In the genomic region with DNA sequence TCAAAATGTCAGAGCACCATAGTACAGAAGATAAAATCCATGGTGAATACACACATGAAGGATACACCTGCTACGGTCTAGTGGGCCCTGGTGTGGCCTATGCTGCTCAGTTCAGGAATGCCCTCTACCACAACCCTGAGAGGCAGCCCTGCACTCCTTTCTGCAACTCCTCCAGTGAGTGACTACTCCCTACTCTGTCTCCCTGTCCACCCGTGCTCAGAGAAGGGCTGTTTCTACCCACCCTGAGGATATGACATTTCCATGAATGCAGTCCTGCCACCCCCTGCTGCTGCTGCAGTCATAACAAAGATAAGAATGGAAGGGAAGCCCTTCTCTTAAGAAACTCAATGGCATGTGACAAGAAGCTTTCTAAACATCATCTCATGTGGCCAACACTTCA, we compare ENCODE assay signal across 26 cellular contexts.
"Had no signal": no experiment of that assay in that cellular context is flagged by ENCODE, and none has a peak within 500 bp of the region (broad histone marks: within the 10 kb centered on the region; RNA-seq: fewer than 3 reads in every experiment).

No MANE protein-coding gene starts in this region.

- H3K4me1 ChIP-seq: Peyer's patch had no signal

- H3K9me3 Mint-ChIP-seq: activated B cell treated with CpG ODN at 0.5 μM for 24 hours; activated CD4-positive, alpha-beta T cell treated with anti-CD3 and anti-CD28 coated beads, Interleukin-2, amount 10 ng/mL, durations not matched to agents 24 days and 14 days; activated naive CD4-positive, alpha-beta T cell treated with anti-CD3 and anti-CD28 coated beads, Interleukin-2, amount 50 U/mL, for 24 hours; activated T-cell treated with anti-CD3 and anti-CD28 coated beads, Interleukin-2, amount 50 U/mL, for 24 hours; activated T-helper 1 cell treated with anti-CD3 and anti-CD28 coated beads, Interleukin-12 subunit alpha, Interleukin-12 subunit beta, Interleukin-2, Interleukin-4 antibody, amounts not matched to agents 30 ng/mL and 10 ng/mL and 1 ng/mL, durations not matched to agents 14 hours and 24 hours and 36 hours had no signal

- H3K27me3 ChIP-seq: cardiac muscle cell, MG63, Peyer's patch had no signal

- H3K27ac Mint-ChIP-seq: activated B cell treated with CpG ODN at 0.5 μM for 24 hours; activated CD4-positive, alpha-beta T cell treated with anti-CD3 and anti-CD28 coated beads, Interleukin-2, amount 10 ng/mL, durations not matched to agents 24 days and 14 days; activated CD8-positive, alpha-beta memory T cell treated with anti-CD3 and anti-CD28 coated beads, Interleukin-2, amount 10 ng/mL, durations not matched to agents 7 days and 5 days; activated naive CD4-positive, alpha-beta T cell treated with anti-CD3 and anti-CD28 coated beads, Interleukin-2, amount 50 U/mL, for 24 hours; activated T-cell treated with anti-CD3 and anti-CD28 coated beads, Interleukin-2, amount 50 U/mL, for 24 hours; activated T-helper 1 cell treated with anti-CD3 and anti-CD28 coated beads, Interleukin-12 subunit alpha, Interleukin-12 subunit beta, Interleukin-2, Interleukin-4 antibody, amounts not matched to agents 30 ng/mL and 10 ng/mL and 1 ng/mL, durations not matched to agents 14 hours and 24 hours and 36 hours; brain; T-helper 17 cell had no signal

- H3K4me3 Mint-ChIP-seq: activated B cell treated with CpG ODN at 0.5 μM for 24 hours; activated CD4-positive, alpha-beta T cell treated with anti-CD3 and anti-CD28 coated beads, Interleukin-2, amount 10 ng/mL, durations not matched to agents 24 days and 14 days; activated CD8-positive, alpha-beta memory T cell treated with anti-CD3 and anti-CD28 coated beads, Interleukin-2, amount 10 ng/mL, durations not matched to agents 7 days and 5 days; activated naive CD4-positive, alpha-beta T cell treated with anti-CD3 and anti-CD28 coated beads, Interleukin-2, amount 50 U/mL, for 24 hours; activated T-cell treated with anti-CD3 and anti-CD28 coated beads, Interleukin-2, amount 50 U/mL, for 24 hours; activated T-helper 1 cell treated with anti-CD3 and anti-CD28 coated beads, Interleukin-12 subunit alpha, Interleukin-12 subunit beta, Interleukin-2, Interleukin-4 antibody, amounts not matched to agents 30 ng/mL and 10 ng/mL and 1 ng/mL, durations not matched to agents 14 hours and 24 hours and 36 hours; brain; T-helper 17 cell had no signal

- H3K4me3 ChIP-seq: cardiac muscle cell, MG63, Peyer's patch had no signal

- H3K36me3 ChIP-seq: cardiac muscle cell, MG63, Peyer's patch had no signal

- H3K27ac ChIP-seq: cardiac muscle cell, Peyer's patch had no signal

- ATAC-seq: activated CD8-positive, alpha-beta memory T cell treated with anti-CD3 and anti-CD28 coated beads, Interleukin-2, amount 10 ng/mL, durations not matched to agents 7 days and 5 days; T-helper 17 cell had no signal

- H3K36me3 Mint-ChIP-seq: activated CD8-positive, alpha-beta memory T cell treated with anti-CD3 and anti-CD28 coated beads, Interleukin-2, amount 10 ng/mL, durations not matched to agents 7 days and 5 days; activated naive CD4-positive, alpha-beta T cell treated with anti-CD3 and anti-CD28 coated beads, Interleukin-2, amount 50 U/mL, for 24 hours; brain had no signal

- DNase-seq: activated B cell treated with CpG ODN at 0.5 μM for 24 hours; activated CD4-positive, alpha-beta T cell treated with anti-CD3 and anti-CD28 coated beads for 1 hour; activated CD4-positive, alpha-beta T cell treated with anti-CD3 and anti-CD28 coated beads, Interleukin-2, amount 10 ng/mL, durations not matched to agents 24 days and 14 days; activated CD4-positive, alpha-beta T cell treated with anti-CD3 and anti-CD28 coated beads, Interleukin-2, amount 50 U/mL, for 48 hours; activated CD8-positive, alpha-beta memory T cell treated with anti-CD3 and anti-CD28 coated beads, Interleukin-2, amount 10 ng/mL, durations not matched to agents 7 days and 5 days; activated effector memory CD4-positive, alpha-beta T cell treated with Interleukin-2 at 50 U/mL for 16 hours; activated naive CD4-positive, alpha-beta T cell; activated T-cell treated with anti-CD3 and anti-CD28 coated beads, Interleukin-2, amount 50 U/mL, for 24 hours; amniotic stem cell; MG63; MV-4-11; NCI-H1105; NCI-H1436; NCI-H1694 treated with DMSO at 0.1 percent for 48 hours; NCI-H2029 treated with DMSO at 0.1 percent for 48 hours; NCI-H345; NCI-H510A treated with DMSO at 0.1 percent for 48 hours; NCI-H69; Peyer's patch; SIG-M5; T-helper 17 cell; T-helper 9 cell had no signal

- H3K27me3 Mint-ChIP-seq: activated B cell treated with CpG ODN at 0.5 μM for 24 hours; activated CD4-positive, alpha-beta T cell treated with anti-CD3 and anti-CD28 coated beads, Interleukin-2, amount 10 ng/mL, durations not matched to agents 24 days and 14 days; activated CD8-positive, alpha-beta memory T cell treated with anti-CD3 and anti-CD28 coated beads, Interleukin-2, amount 10 ng/mL, durations not matched to agents 7 days and 5 days had no signal

- H3K9me3 ChIP-seq: MG63, Peyer's patch had no signal

- H3K4me1 Mint-ChIP-seq: activated B cell treated with CpG ODN at 0.5 μM for 24 hours; activated CD4-positive, alpha-beta T cell treated with anti-CD3 and anti-CD28 coated beads, Interleukin-2, amount 10 ng/mL, durations not matched to agents 24 days and 14 days; activated CD8-positive, alpha-beta memory T cell treated with anti-CD3 and anti-CD28 coated beads, Interleukin-2, amount 10 ng/mL, durations not matched to agents 7 days and 5 days; activated naive CD4-positive, alpha-beta T cell treated with anti-CD3 and anti-CD28 coated beads, Interleukin-2, amount 50 U/mL, for 24 hours; brain; T-helper 17 cell had no signal
